In genomic region chr15:40575113-40575512, GRCh38 we compare ENCODE assay signal across 18 cellular contexts.
"Had no signal": no experiment of that assay in that cellular context is flagged by ENCODE, and none has a peak within 500 bp of the region (broad histone marks: within the 10 kb centered on the region; RNA-seq: fewer than 3 reads in every experiment).

No MANE protein-coding gene starts in this region.

- H3K9me3 ChIP-seq: Peyer's patch, SJCRH30, SK-N-SH had no signal

- H3K4me3 Mint-ChIP-seq: central memory CD8-positive, alpha-beta T cell had no signal

- DNase-seq: activated CD4-positive, CD25-positive, alpha-beta regulatory T cell treated with anti-CD3 and anti-CD28 coated beads, Interleukin-2, amount 50 U/mL, for 72 hours; activated gamma-delta T cell treated with Interleukin-2 at 50 U/mL for 16 hours; activated naive CD4-positive, alpha-beta T cell treated with anti-CD3 and anti-CD28 coated beads, Interleukin-2, amount 50 U/mL, for 16 hours; amygdala; Kasumi-1; KBM-7; NCI-H146; NCI-H187 treated with DMSO at 0.1 percent for 48 hours; NCI-H2081 treated with DMSO at 0.1 percent for 48 hours; NCI-H446; NCI-H524; Peyer's patch; Right ventricle myocardium superior; SJCRH30; SK-N-SH had no signal

- H3K27ac Mint-ChIP-seq: activated T-helper 2 cell treated with anti-CD3 and anti-CD28 coated beads, Interferon-gamma antibody, Interleukin-2, Interleukin-4, amounts not matched to agents 10 μg/mL and 5 μg/mL and 100 μg/mL, durations not matched to agents 14 hours and 24 hours and 36 hours; brain had no signal

- H3K9me3 Mint-ChIP-seq: activated T-helper 2 cell treated with anti-CD3 and anti-CD28 coated beads, Interferon-gamma antibody, Interleukin-2, Interleukin-4, amounts not matched to agents 10 μg/mL and 5 μg/mL and 100 μg/mL, durations not matched to agents 14 hours and 24 hours and 36 hours; brain; central memory CD8-positive, alpha-beta T cell had no signal

- H3K27me3 Mint-ChIP-seq: central memory CD8-positive, alpha-beta T cell had no signal
